ENCODE assay signal across 1 cellular context in genomic region chr10:29616542-29616941, GRCh38.
TF ChIP-seq lines count a peak whose summit lies in the region.

No MANE protein-coding gene starts in this region.

TF ChIP-seq in HEK293, 187 proteins besides CTCF, POLR2A, EP300 and RAD21 (continued from another document):
- no peak for TF ChIP-seq ATF2 (tag by site-specific recombination; IDR thresholded peaks at IDR 0.05; ENCODE audit: low read depth)
